ENCODE assay signal across 25 cellular contexts in the genomic region with DNA sequence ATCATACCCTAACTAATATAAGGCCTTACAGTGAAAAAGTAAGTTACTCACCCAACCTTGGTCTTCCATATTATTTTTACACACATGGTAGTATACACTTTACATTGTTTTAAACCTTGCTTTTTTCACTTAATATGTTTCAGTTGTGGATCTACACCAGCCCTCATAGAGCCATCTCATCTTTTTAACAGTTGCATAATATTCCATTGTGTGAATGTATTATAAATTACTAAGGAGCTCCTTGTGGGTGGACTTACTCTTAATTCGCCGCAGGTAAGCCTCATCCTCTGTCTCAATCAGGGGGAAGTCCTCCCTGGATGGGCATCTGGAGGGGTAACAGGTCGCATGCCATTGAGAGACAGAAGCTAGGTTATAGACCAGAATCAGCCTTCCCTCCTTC. TPM values are rescaled to one million over a fixed set of nuclear protein-coding genes. Genes with fewer than 3 reads are reported as not detected.
"Had no signal": no experiment of that assay in that cellular context is flagged by ENCODE, and none has a peak within 500 bp of the region (broad histone marks: within the 10 kb centered on the region; RNA-seq: fewer than 3 reads in every experiment).

No MANE protein-coding gene starts in this region.

- H3K36me3 ChIP-seq: ovary had no signal

- H3K27ac Mint-ChIP-seq: activated CD4-positive, alpha-beta memory T cell treated with anti-CD3 and anti-CD28 coated beads, Interleukin-2, amount 10 ng/mL, durations not matched to agents 7 days and 5 days; activated CD8-positive, alpha-beta memory T cell treated with anti-CD3 and anti-CD28 coated beads, Interleukin-2, amount 10 ng/mL, durations not matched to agents 7 days and 5 days; mesothelial cell of epicardium; T-helper 2 cell treated with Interferon-gamma antibody and Interleukin-4, amounts not matched to agents 5 μg/mL and 100 μg/mL, for 36 hours had no signal

- H3K9me3 ChIP-seq: ascending aorta, colonic mucosa, gastrocnemius medialis, ovary, thyroid gland had no signal

- H3K4me3 ChIP-seq: ascending aorta, colonic mucosa, gastrocnemius medialis, lung, ovary, SK-N-MC, smooth muscle cell, thyroid gland had no signal

- H3K27me3 Mint-ChIP-seq: activated CD4-positive, alpha-beta memory T cell treated with anti-CD3 and anti-CD28 coated beads, Interleukin-2, amount 10 ng/mL, durations not matched to agents 7 days and 5 days; activated CD8-positive, alpha-beta memory T cell treated with anti-CD3 and anti-CD28 coated beads, Interleukin-2, amount 10 ng/mL, durations not matched to agents 7 days and 5 days; central memory CD8-positive, alpha-beta T cell had no signal

- H3K4me1 Mint-ChIP-seq: activated CD4-positive, alpha-beta memory T cell treated with anti-CD3 and anti-CD28 coated beads, Interleukin-2, amount 10 ng/mL, durations not matched to agents 7 days and 5 days; activated CD8-positive, alpha-beta memory T cell treated with anti-CD3 and anti-CD28 coated beads, Interleukin-2, amount 10 ng/mL, durations not matched to agents 7 days and 5 days; central memory CD8-positive, alpha-beta T cell; mesothelial cell of epicardium had no signal

- H3K27ac ChIP-seq: ascending aorta, colonic mucosa, gastrocnemius medialis, ovary, SK-N-MC, thyroid gland had no signal

- H3K9me3 Mint-ChIP-seq: activated CD4-positive, alpha-beta memory T cell treated with anti-CD3 and anti-CD28 coated beads, Interleukin-2, amount 10 ng/mL, durations not matched to agents 7 days and 5 days; central memory CD8-positive, alpha-beta T cell; mesothelial cell of epicardium; T-helper 2 cell treated with Interferon-gamma antibody and Interleukin-4, amounts not matched to agents 5 μg/mL and 100 μg/mL, for 36 hours had no signal

- H3K4me1 ChIP-seq: ascending aorta, colonic mucosa had no signal

- H3K4me2 ChIP-seq: smooth muscle cell had no signal

- H3K4me3 Mint-ChIP-seq: activated CD4-positive, alpha-beta memory T cell treated with anti-CD3 and anti-CD28 coated beads, Interleukin-2, amount 10 ng/mL, durations not matched to agents 7 days and 5 days; activated CD8-positive, alpha-beta memory T cell treated with anti-CD3 and anti-CD28 coated beads, Interleukin-2, amount 10 ng/mL, durations not matched to agents 7 days and 5 days; central memory CD8-positive, alpha-beta T cell; mesothelial cell of epicardium; T-helper 2 cell treated with Interferon-gamma antibody and Interleukin-4, amounts not matched to agents 5 μg/mL and 100 μg/mL, for 36 hours had no signal

- DNase-seq: activated CD4-positive, alpha-beta memory T cell treated with anti-CD3 and anti-CD28 coated beads, Interleukin-2, amount 10 ng/mL, durations not matched to agents 7 days and 5 days; activated CD4-positive, alpha-beta T cell treated with anti-CD3 and anti-CD28 coated beads for 4 hours; activated CD8-positive, alpha-beta memory T cell treated with anti-CD3 and anti-CD28 coated beads, Interleukin-2, amount 10 ng/mL, durations not matched to agents 7 days and 5 days; activated effector memory CD4-positive, alpha-beta T cell treated with anti-CD3 and anti-CD28 coated beads, Interleukin-2, amount 50 U/mL, for 16 hours; activated T-cell treated with anti-CD3 and anti-CD28 coated beads, Interleukin-2, amount 50 U/mL, for 1 hour; colonic mucosa; gastrocnemius medialis; head of caudate nucleus; kidney; ovary; stimulated activated CD4-positive, alpha-beta T cell treated with anti-CD3 and anti-CD28 coated beads, Interleukin-4, amount 100 ng/mL, for 1 hour; thyroid gland had no signal

- H3K27me3 ChIP-seq: ascending aorta, colonic mucosa, gastrocnemius medialis, ovary, thyroid gland had no signal

- ATAC-seq: activated CD8-positive, alpha-beta memory T cell treated with anti-CD3 and anti-CD28 coated beads, Interleukin-2, amount 10 ng/mL, durations not matched to agents 7 days and 5 days; gastrocnemius medialis; left lobe of liver; sciatic nerve had no signal

RNA-seq across cellular contexts. Expression of gene RXFP4, which starts 13.2 kb away (rescaled TPM):
- total RNA-seq: activated CD4-positive, alpha-beta memory T cell treated with anti-CD3 and anti-CD28 coated beads, Interleukin-2, amount 10 ng/mL, durations not matched to agents 7 days and 5 days; activated CD8-positive, alpha-beta memory T cell treated with anti-CD3 and anti-CD28 coated beads, Interleukin-2, amount 10 ng/mL, durations not matched to agents 7 days and 5 days; ascending aorta; gastrocnemius medialis; kidney; left lobe of liver; lung; mesothelial cell of epicardium; ovary; pulmonary artery endothelial cell; sciatic nerve; smooth muscle cell; subcutaneous adipose tissue; thyroid gland; ureter had no signal
- polyA plus RNA-seq: neural cell, ovary had no signal
